Comparison of ENCODE assay signal across 9 cellular contexts in the genomic region with DNA sequence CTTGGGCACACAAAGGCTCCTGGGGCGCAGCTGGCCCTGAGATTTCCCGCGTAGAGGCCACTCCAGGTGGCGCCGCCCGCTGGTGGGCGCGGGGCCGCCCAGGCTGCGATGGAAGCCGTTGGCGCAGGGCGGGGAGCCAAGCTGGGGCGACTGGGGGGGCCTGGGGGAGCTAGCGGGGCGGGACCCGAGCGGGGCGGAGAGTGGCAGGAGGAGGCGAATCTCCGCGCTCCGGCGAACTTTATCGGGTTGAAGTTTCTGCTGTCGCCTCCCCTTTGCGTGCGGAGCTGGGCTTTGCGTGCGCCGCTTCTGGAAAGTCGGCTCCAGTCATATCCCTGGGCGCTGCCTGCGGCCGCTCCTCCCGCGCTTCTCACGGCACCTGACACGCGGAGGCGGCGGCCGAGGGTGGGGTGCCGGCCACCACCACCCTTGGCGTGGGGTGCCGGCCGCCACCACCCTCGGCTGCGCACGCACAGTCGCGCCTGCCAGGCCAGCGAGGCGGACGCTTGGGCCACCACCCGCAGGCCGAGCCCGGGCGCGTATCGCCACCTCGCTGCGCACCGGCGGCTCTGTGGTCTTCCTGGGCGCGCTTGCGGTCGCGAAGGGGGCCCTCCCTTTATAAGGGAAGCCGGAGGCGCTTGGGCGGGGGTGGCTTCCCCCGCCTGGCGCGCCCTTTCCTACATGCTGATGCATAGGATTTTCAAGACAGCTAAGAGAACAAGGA. TPM values are rescaled to one million over a fixed set of nuclear protein-coding genes. Genes with fewer than 3 reads are reported as not detected.
DNase-seq lines count a peak whose midpoint lies in the region; ATAC-seq and TF ChIP-seq lines count a peak whose summit lies in the region.
"Had no signal": no experiment of that assay in that cellular context is flagged by ENCODE, and none has a peak within 500 bp of the region (broad histone marks: within the 10 kb centered on the region; RNA-seq: fewer than 3 reads in every experiment).

No MANE protein-coding gene starts in this region.

- peak overlapping the region; percentile 52 for H3K4me3 Mint-ChIP-seq in activated naive CD4-positive, alpha-beta T cell treated with anti-CD3 and anti-CD28 coated beads, Interleukin-2, amount 50 U/mL, for 24 hours

- H3K4me1 ChIP-seq in rectal smooth muscle tissue (ENCODE audit: control insufficient read depth, insufficient read depth, low read length) = peaks cover 4% of the 10 kb centered on the region

- peak overlapping the region; percentile 66 for H3K27ac ChIP-seq in rectal smooth muscle tissue (ENCODE audit: low read depth, low read length)

- H3K27ac Mint-ChIP-seq in activated naive CD4-positive, alpha-beta T cell treated with anti-CD3 and anti-CD28 coated beads, Interleukin-2, amount 50 U/mL, for 24 hours = peak overlapping the region; percentile 82

- H3K27me3 ChIP-seq in rectal smooth muscle tissue (ENCODE audit: control insufficient read depth, insufficient read depth, low read length) = peaks cover 16% of the 10 kb centered on the region

- POLR2A ChIA-PET in AG04449 (lab: Yijun Ruan, JAX) = interaction anchor here (0.7 to 1.5 kb wide), 4 partner anchors 19 to 198 kb away, joined by 3 to 6 read pairs (median 4); no protein-coding TSS in a partner anchor

- peaks cover 25% of the 10 kb centered on the region for H3K27me3 Mint-ChIP-seq in activated naive CD4-positive, alpha-beta T cell treated with anti-CD3 and anti-CD28 coated beads, Interleukin-2, amount 50 U/mL, for 24 hours

- TF ChIP-seq CTCF in AG04449 (IDR thresholded peaks at IDR 0.05; ENCODE audit: insufficient read depth, low read length, missing control alignments) = peak; percentile 46

- DNase-seq in AG04449 (ENCODE audit: low read depth, low spot score) (no peak), NOMO-1 (lab: John Stamatoyannopoulos, UW; ENCODE audit: unreplicated experiment in 2 of 2) (peak; percentile 88 to 95), left cardiac atrium (peak; percentile 89), cortex of kidney (lab: John Stamatoyannopoulos, UW) (no peak)

- ATAC-seq in GM18511 (IDR thresholded peaks at IDR 0.05; ENCODE audit: unreplicated experiment) (peak; percentile 63), HG03095 (IDR thresholded peaks at IDR 0.05; ENCODE audit: unreplicated experiment) (peak; percentile 49), left cardiac atrium (peak; percentile 73 to 78)

- no peak overlapping the region for H3K9ac ChIP-seq in rectal smooth muscle tissue (ENCODE audit: low read length)

- no peaks in the 10 kb centered on the region for H3K9me3 Mint-ChIP-seq in activated naive CD4-positive, alpha-beta T cell treated with anti-CD3 and anti-CD28 coated beads, Interleukin-2, amount 50 U/mL, for 24 hours

- H3K4me3 ChIP-seq in AG04449 (ENCODE audit: low read depth, low read length) = peak overlapping the region; percentile 50
- H3K4me3 ChIP-seq in rectal smooth muscle tissue (ENCODE audit: low read length) = peak overlapping the region; percentile 67

- CTCF ChIA-PET in AG04449 (lab: Yijun Ruan, JAX) = interaction anchor here (0.6 to 3.8 kb wide), 19 partner anchors 12 to 241 kb away, joined by 3 to 16 read pairs (median 4); no protein-coding TSS in a partner anchor

- intact Hi-C loops in left cardiac atrium (cut with DNase I) = no loop called here

- H3K36me3 ChIP-seq in rectal smooth muscle tissue (ENCODE audit: control insufficient read depth, insufficient read depth, low read length) = no peaks in the 10 kb centered on the region

- H3K36me3 Mint-ChIP-seq in activated naive CD4-positive, alpha-beta T cell treated with anti-CD3 and anti-CD28 coated beads, Interleukin-2, amount 50 U/mL, for 24 hours = no peaks in the 10 kb centered on the region

- H3K4me1 Mint-ChIP-seq in activated naive CD4-positive, alpha-beta T cell treated with anti-CD3 and anti-CD28 coated beads, Interleukin-2, amount 50 U/mL, for 24 hours = peaks cover 17% of the 10 kb centered on the region

RNA-seq across cellular contexts. Expression of gene CYP1B1, which starts 0.9 kb away (rescaled TPM):
- 100 to 1,000 TPM in 1 of 2 donors, 10 to 100 TPM in 1; 46.1 to 115 TPM for total RNA-seq in left cardiac atrium
- total RNA-seq: HT1080 had no signal

Comparison
In these comparisons a context has a peak if more than half of its experiments do, and no peak if none do; other contexts are left out.
1. DNase-seq: peak in NOMO-1 (2 of 2) and left cardiac atrium (single experiment); none in AG04449 (single experiment) and cortex of kidney (single experiment).
2. Peak in every context shown above with its lines, with median percentiles within 50 percentile points of each other: ATAC-seq.